ENCODE assay signal across 9 cellular contexts in genomic region chr17:6752068-6752909, GRCh38. TPM values are rescaled to one million over a fixed set of nuclear protein-coding genes. Genes with fewer than 3 reads are reported as not detected.
DNase-seq lines count a peak whose midpoint lies in the region; ATAC-seq and TF ChIP-seq lines count a peak whose summit lies in the region.
"Had no signal": no experiment of that assay in that cellular context is flagged by ENCODE, and none has a peak within 500 bp of the region (broad histone marks: within the 10 kb centered on the region; RNA-seq: fewer than 3 reads in every experiment).

No MANE protein-coding gene starts in this region.

- peaks cover 0 to 4% (median 0%) of the 10 kb centered on the region in 3 donors for H3K36me3 Mint-ChIP-seq in immature natural killer cell
- peaks cover 0 to 15% of the 10 kb centered on the region in 2 donors for H3K36me3 Mint-ChIP-seq in activated naive CD4-positive, alpha-beta T cell treated with anti-CD3 and anti-CD28 coated beads, Interleukin-2, amount 50 U/mL, for 72 hours

- H3K27me3 Mint-ChIP-seq in immature natural killer cell (ENCODE audit: low read depth in 3 of 3) = peaks cover 4 to 11% (median 4%) of the 10 kb centered on the region in 3 donors

- no peak for ATAC-seq in HG03280 (IDR thresholded peaks at IDR 0.05; ENCODE audit: unreplicated experiment)
- no peak for ATAC-seq in activated naive CD4-positive, alpha-beta T cell treated with anti-CD3 and anti-CD28 coated beads, Interleukin-2, amount 50 U/mL, for 72 hours

- H3K9me3 Mint-ChIP-seq in immature natural killer cell = no peaks in the 10 kb centered on the region
- no peaks in the 10 kb centered on the region for H3K9me3 Mint-ChIP-seq in activated naive CD4-positive, alpha-beta T cell treated with anti-CD3 and anti-CD28 coated beads, Interleukin-2, amount 50 U/mL, for 72 hours

- peak overlapping the region; percentile 85 to 97 (median 93) for H3K27ac Mint-ChIP-seq in immature natural killer cell
- H3K27ac Mint-ChIP-seq in activated naive CD4-positive, alpha-beta T cell treated with anti-CD3 and anti-CD28 coated beads, Interleukin-2, amount 50 U/mL, for 72 hours = peak overlapping the region in 1 of 2 donors; percentile 75

- H3K4me1 Mint-ChIP-seq in immature natural killer cell = peaks cover 52 to 55% of the 10 kb centered on the region in 2 donors

- H3K4me3 ChIP-seq in astrocyte of the spinal cord (ENCODE audit: low read depth, low read length) = no peak overlapping the region
- H3K4me3 ChIP-seq: cardiac muscle cell had no signal

- H3K4me3 Mint-ChIP-seq in immature natural killer cell = peak overlapping the region; percentile 38 to 72 (median 66)

- DNase-seq in AG08395 (ENCODE audit: low spot score) = peak; percentile 97
- peak; percentile 55 for DNase-seq in LoVo (ENCODE audit: low spot score)
- DNase-seq in astrocyte of the spinal cord (ENCODE audit: low read depth, low spot score) = peak; percentile 98
- no peak for DNase-seq in immature natural killer cell
- DNase-seq in smooth muscle cell of the brain vasculature (ENCODE audit: low read depth, low spot score) = peak; percentile 57
- DNase-seq in effector CD8-positive, alpha-beta T cell (lab: John Stamatoyannopoulos, UW) = no peak
- no peak for DNase-seq in activated naive CD4-positive, alpha-beta T cell treated with anti-CD3 and anti-CD28 coated beads, Interleukin-2, amount 50 U/mL, for 72 hours (ENCODE audit: low spot score in 2 of 2)

- in situ Hi-C loops in astrocyte of the spinal cord (cut with HindIII; ENCODE audit: low sequenced_read_pairs) = no loop called here

- peak; percentile 3 for TF ChIP-seq CTCF in astrocyte of the spinal cord (IDR thresholded peaks at IDR 0.05; ENCODE audit: low read depth, low read length)

RNA-seq across cellular contexts. Expression of gene XAF1, which starts 3.6 kb away (rescaled TPM):
- polyA plus RNA-seq in immature natural killer cell = 10 to 100 TPM in 2 of 3 donors, 1 to 10 TPM in 1; 9.7 to 79.6 (median 39.2) TPM
- total RNA-seq in activated naive CD4-positive, alpha-beta T cell treated with anti-CD3 and anti-CD28 coated beads, Interleukin-2, amount 50 U/mL, for 72 hours = 10 to 100 TPM in 1 of 2 donors, 1 to 10 TPM in 1; 6.5 to 72.3 TPM
- total RNA-seq: cardiac muscle cell had no signal
- polyA plus RNA-seq: cardiac muscle cell had no signal

RNA-seq across cellular contexts. Expression of gene FBXO39, which starts 23.7 kb away (rescaled TPM):
- not detected for polyA plus RNA-seq in immature natural killer cell
- under 1 TPM in 1 of 2 donors, not detected in 1; 0.37 TPM for total RNA-seq in activated naive CD4-positive, alpha-beta T cell treated with anti-CD3 and anti-CD28 coated beads, Interleukin-2, amount 50 U/mL, for 72 hours
- total RNA-seq: cardiac muscle cell had no signal
- polyA plus RNA-seq: cardiac muscle cell had no signal

RNA-seq across cellular contexts. Expression of gene SLC13A5, which starts 39.1 kb away (rescaled TPM):
- polyA plus RNA-seq in immature natural killer cell = not detected
- total RNA-seq in activated naive CD4-positive, alpha-beta T cell treated with anti-CD3 and anti-CD28 coated beads, Interleukin-2, amount 50 U/mL, for 72 hours = not detected

Comparison
In these comparisons a context has a peak if more than half of its experiments do, and no peak if none do; other contexts are left out.
1. DNase-seq: peak in AG08395 (single experiment), LoVo (single experiment), astrocyte of the spinal cord (single experiment) and smooth muscle cell of the brain vasculature (single experiment); none in immature natural killer cell (0 of 3), effector CD8-positive, alpha-beta T cell (single experiment) and activated naive CD4-positive, alpha-beta T cell treated with anti-CD3 and anti-CD28 coated beads, Interleukin-2, amount 50 U/mL, for 72 hours (0 of 2).